In the genomic region with DNA sequence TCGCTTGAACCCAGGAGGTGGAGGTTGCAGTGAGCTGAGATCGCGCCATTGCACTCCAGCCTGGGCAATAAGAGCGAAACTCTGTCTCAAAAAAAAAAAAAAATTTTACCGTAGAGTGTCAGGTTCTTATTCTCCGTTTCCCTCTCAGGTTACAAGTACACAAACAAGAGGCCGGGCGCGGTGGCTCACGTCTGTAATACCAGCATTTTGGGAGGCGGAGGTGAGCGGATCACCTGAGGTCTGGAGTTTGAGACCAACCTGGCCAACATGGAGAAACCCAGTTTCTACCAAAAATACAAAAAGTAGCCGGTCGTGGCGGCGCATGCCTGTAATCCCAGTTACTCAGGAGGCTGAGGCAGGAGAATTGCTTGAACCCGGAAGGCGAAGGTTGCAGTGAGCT, we compare ENCODE assay signal across 8 cellular contexts. TPM values are rescaled to one million over a fixed set of nuclear protein-coding genes. Genes with fewer than 3 reads are reported as not detected.
A peak's percentile ranks its signal among the peaks of the same experiment; 100 is the strongest.
DNase-seq lines count a peak whose midpoint lies in the region; ATAC-seq and TF ChIP-seq lines count a peak whose summit lies in the region.
"Not testable (repeated sequence)": the region's sequence is repeated elsewhere in the genome, so short reads cannot be mapped to it uniquely, and the experiment has no call there.

No MANE protein-coding gene starts in this region.

- H3K4me2 ChIP-seq in OCI-LY7 (ENCODE audit: low read length) (peak overlapping the region; percentile 82), hepatocyte (peak overlapping the region; percentile 73)

- peaks cover 42% of the 10 kb centered on the region for H3K36me3 Mint-ChIP-seq in activated T-helper 2 cell treated with anti-CD3 and anti-CD28 coated beads, Interferon-gamma antibody, Interleukin-2, Interleukin-4, amounts not matched to agents 10 μg/mL and 5 μg/mL and 100 μg/mL, durations not matched to agents 14 hours and 24 hours and 36 hours (ENCODE audit: low read depth)
- not testable (repeated sequence) for H3K36me3 Mint-ChIP-seq in naive B cell
- peaks cover 35% of the 10 kb centered on the region for H3K36me3 Mint-ChIP-seq in stimulated activated memory B cell treated with anti-CD40 and anti-IgM and Interleukin-4, amounts not matched to agents 10 μg/mL and 1 μg/mL and 100 μg/mL, for 72 hours

- not testable (repeated sequence) for H3K27ac ChIP-seq in AG04450 (ENCODE audit: low read depth, low read length); OCI-LY7 (ENCODE audit: low read depth, low read length, poor library complexity, severe bottlenecking)
- peak overlapping the region in 53 of 59 donors; percentile 85 to 99 (median 97) for H3K27ac ChIP-seq in dorsolateral prefrontal cortex
- peak overlapping the region; percentile 98 for H3K27ac ChIP-seq in hepatocyte

- not testable (repeated sequence) for ATAC-seq in naive B cell (ENCODE audit: low read depth in 2 of 2); stimulated activated memory B cell treated with anti-CD40 and anti-IgM and Interleukin-4, amounts not matched to agents 10 μg/mL and 1 μg/mL and 100 μg/mL, for 72 hours

- H3K27me3 Mint-ChIP-seq in activated T-helper 2 cell treated with anti-CD3 and anti-CD28 coated beads, Interferon-gamma antibody, Interleukin-2, Interleukin-4, amounts not matched to agents 10 μg/mL and 5 μg/mL and 100 μg/mL, durations not matched to agents 14 hours and 24 hours and 36 hours (ENCODE audit: low read depth); naive B cell; stimulated activated memory B cell treated with anti-CD40 and anti-IgM and Interleukin-4, amounts not matched to agents 10 μg/mL and 1 μg/mL and 100 μg/mL, for 72 hours: not testable (repeated sequence)

- CTCF ChIA-PET in AG04450 (lab: Charles Lee): interaction anchor here (0.5 to 1.7 kb wide), 3 partner anchors 14 to 627 kb away, joined by 3 to 5 read pairs (median 4); no protein-coding TSS in a partner anchor
- CTCF ChIA-PET in OCI-LY7 (lab: Charles Lee; ENCODE audit: unreplicated experiment): not testable (repeated sequence)

- H3K4me3 ChIP-seq in AG04450 (ENCODE audit: low read depth, low read length) (peak overlapping the region; percentile 90), HAP-1 (peak overlapping the region; percentile 95), OCI-LY7 (ENCODE audit: low read depth, low read length, poor library complexity, severe bottlenecking) (peak overlapping the region; percentile 95), dorsolateral prefrontal cortex (peak overlapping the region; percentile 68 to 99 (median 91)), hepatocyte (peak overlapping the region; percentile 56)

- POLR2A ChIA-PET in AG04450 (lab: Yijun Ruan, JAX) (interaction anchor here (0.5 to 1.0 kb wide), 2 partner anchors 112 to 185 kb away, joined by 4 read pairs; a partner anchor contains a TSS), OCI-LY7 (lab: Charles Lee) (interaction anchor here (0.6 to 0.7 kb wide), 2 partner anchors 250 to 349 kb away, joined by 3 read pairs; no protein-coding TSS in a partner anchor)

- 69% methylated on average over 18 of the region's 18 CpGs for WGBS in hepatocyte (ENCODE audit: low lambda C conversion rate, missing lambda C conversion rate)

- TF ChIP-seq CTCF in AG04450 (IDR thresholded peaks at IDR 0.05; ENCODE audit: low read depth, low read length); OCI-LY7 (conservative IDR thresholded peaks at IDR 0.05; ENCODE audit: low read length); dorsolateral prefrontal cortex (IDR thresholded peaks at IDR 0.05 in 54 of 56, conservative IDR thresholded peaks at IDR 0.05 in 2 of 56; ENCODE audit: low read depth in 1 of 56, partially characterized antibody in 56 of 56); hepatocyte (IDR thresholded peaks at IDR 0.05; ENCODE audit: poor library complexity): not testable (repeated sequence)

- H3K9me3 Mint-ChIP-seq in activated T-helper 2 cell treated with anti-CD3 and anti-CD28 coated beads, Interferon-gamma antibody, Interleukin-2, Interleukin-4, amounts not matched to agents 10 μg/mL and 5 μg/mL and 100 μg/mL, durations not matched to agents 14 hours and 24 hours and 36 hours: peaks cover 29% of the 10 kb centered on the region
- H3K9me3 Mint-ChIP-seq in naive B cell; stimulated activated memory B cell treated with anti-CD40 and anti-IgM and Interleukin-4, amounts not matched to agents 10 μg/mL and 1 μg/mL and 100 μg/mL, for 72 hours: not testable (repeated sequence)

- H3K27ac Mint-ChIP-seq in activated T-helper 2 cell treated with anti-CD3 and anti-CD28 coated beads, Interferon-gamma antibody, Interleukin-2, Interleukin-4, amounts not matched to agents 10 μg/mL and 5 μg/mL and 100 μg/mL, durations not matched to agents 14 hours and 24 hours and 36 hours: peak overlapping the region; percentile 89
- H3K27ac Mint-ChIP-seq in naive B cell: peak overlapping the region in 5 of 6 donors; percentile 82 to 97 (median 86)
- H3K27ac Mint-ChIP-seq in stimulated activated memory B cell treated with anti-CD40 and anti-IgM and Interleukin-4, amounts not matched to agents 10 μg/mL and 1 μg/mL and 100 μg/mL, for 72 hours: peak overlapping the region; percentile 92

- H3K9me3 ChIP-seq in AG04450 (ENCODE audit: control insufficient read depth, insufficient read depth, low read length): peaks cover 35% of the 10 kb centered on the region
- not testable (repeated sequence) for H3K9me3 ChIP-seq in HAP-1; OCI-LY7 (ENCODE audit: low read length); hepatocyte (ENCODE audit: low read depth)

- H3K36me3 ChIP-seq in HAP-1 (replicated peaks) (peaks cover 18% of the 10 kb centered on the region), OCI-LY7 (ENCODE audit: insufficient read depth, low read length) (peaks cover 40% of the 10 kb centered on the region)
- H3K36me3 ChIP-seq in hepatocyte (replicated peaks; ENCODE audit: insufficient read depth, low read depth): not testable (repeated sequence)

- peak overlapping the region; percentile 94 for H3K4me3 Mint-ChIP-seq in activated T-helper 2 cell treated with anti-CD3 and anti-CD28 coated beads, Interferon-gamma antibody, Interleukin-2, Interleukin-4, amounts not matched to agents 10 μg/mL and 5 μg/mL and 100 μg/mL, durations not matched to agents 14 hours and 24 hours and 36 hours (ENCODE audit: low read depth)
- peak overlapping the region; percentile 92 to 100 (median 98) for H3K4me3 Mint-ChIP-seq in naive B cell
- peak overlapping the region; percentile 97 for H3K4me3 Mint-ChIP-seq in stimulated activated memory B cell treated with anti-CD40 and anti-IgM and Interleukin-4, amounts not matched to agents 10 μg/mL and 1 μg/mL and 100 μg/mL, for 72 hours

- intact Hi-C loops in OCI-LY7 (cut with micrococcal nuclease; ENCODE audit: unreplicated experiment): not testable (repeated sequence)
- intact Hi-C loops in activated T-helper 2 cell treated with anti-CD3 and anti-CD28 coated beads, Interferon-gamma antibody, Interleukin-2, Interleukin-4, amounts not matched to agents 10 μg/mL and 5 μg/mL and 100 μg/mL, durations not matched to agents 14 hours and 24 hours and 36 hours (cut with micrococcal nuclease): loop anchor here (2.0 to 10.0 kb wide), 5 partner anchors 55 to 295 kb away; a partner anchor contains a TSS
- intact Hi-C loops in dorsolateral prefrontal cortex (cut with DNase I): loop anchor here (5.0 kb wide), 3 partner anchors 53 to 108 kb away; a partner anchor contains a TSS

- H3K79me2 ChIP-seq in OCI-LY7 (ENCODE audit: insufficient read depth, low read depth, low read length) (peaks cover 25% of the 10 kb centered on the region), hepatocyte (peaks cover 54% of the 10 kb centered on the region)

- in situ Hi-C loops in HAP-1 (cut with MboI; ENCODE audit: low sequenced_read_pairs): not testable (repeated sequence)

- not testable (repeated sequence) for H4K20me1 ChIP-seq in OCI-LY7 (ENCODE audit: insufficient read depth, low read length); hepatocyte (ENCODE audit: insufficient read depth, poor library complexity, severe bottlenecking)

- not testable (repeated sequence) for H2AFZ ChIP-seq in OCI-LY7 (ENCODE audit: low read length)
- H2AFZ ChIP-seq in hepatocyte: peak overlapping the region; percentile 40

- H3K27me3 ChIP-seq in AG04450 (ENCODE audit: control insufficient read depth, insufficient read depth, low read length); HAP-1 (ENCODE audit: low read depth); dorsolateral prefrontal cortex; hepatocyte: not testable (repeated sequence)

- not testable (repeated sequence) for DNase-seq in AG04450 (ENCODE audit: low read depth, low spot score); HAP-1 (ENCODE audit: low spot score in 2 of 2); OCI-LY7 (ENCODE audit: low spot score); activated T-helper 2 cell treated with anti-CD3 and anti-CD28 coated beads, Interferon-gamma antibody, Interleukin-2, Interleukin-4, amounts not matched to agents 10 μg/mL and 5 μg/mL and 100 μg/mL, durations not matched to agents 14 hours and 24 hours and 36 hours (ENCODE audit: low spot score); dorsolateral prefrontal cortex; hepatocyte (ENCODE audit: low spot score); naive B cell

- BruUV-seq in OCI-LY7 (replicated peaks; lab: Mats Ljungman, UMichigan): not testable (repeated sequence)

- not testable (repeated sequence) for H3K9me2 ChIP-seq in OCI-LY7 (ENCODE audit: insufficient read depth, low read length); hepatocyte (replicated peaks; ENCODE audit: insufficient read depth)

- not testable (repeated sequence) for H3K4me1 ChIP-seq in HAP-1
- peaks cover 15% of the 10 kb centered on the region for H3K4me1 ChIP-seq in OCI-LY7 (ENCODE audit: insufficient read depth, low read length, poor library complexity, severe bottlenecking)
- H3K4me1 ChIP-seq in hepatocyte (ENCODE audit: insufficient read depth): peaks cover 15% of the 10 kb centered on the region

- H3K4me1 Mint-ChIP-seq in activated T-helper 2 cell treated with anti-CD3 and anti-CD28 coated beads, Interferon-gamma antibody, Interleukin-2, Interleukin-4, amounts not matched to agents 10 μg/mL and 5 μg/mL and 100 μg/mL, durations not matched to agents 14 hours and 24 hours and 36 hours (ENCODE audit: low read depth): peaks cover 19% of the 10 kb centered on the region
- peaks cover 40 to 71% (median 57%) of the 10 kb centered on the region in 3 donors for H3K4me1 Mint-ChIP-seq in naive B cell
- peaks cover 61% of the 10 kb centered on the region for H3K4me1 Mint-ChIP-seq in stimulated activated memory B cell treated with anti-CD40 and anti-IgM and Interleukin-4, amounts not matched to agents 10 μg/mL and 1 μg/mL and 100 μg/mL, for 72 hours

RNA-seq across cellular contexts. Expression of a gene that starts 1.1 kb away (rescaled TPM):
- polyA plus RNA-seq in AG04450 (2011; rRNA removed) (3.3 and 4.6 TPM in 2 replicates), hepatocyte (5.0 and 6.1 TPM in 2 replicates), naive B cell (ENCODE audit: low read depth in 6 of 6) (10 to 100 TPM; 14.8 to 22.7 (median 18.7) TPM)
- 2.7 and 7.8 TPM in 2 replicates for polyA minus RNA-seq in AG04450 (2011; rRNA and poly(A)+ RNA removed)
- 6.6 and 8.0 TPM in 2 replicates for total RNA-seq in OCI-LY7 (2014; rRNA removed; shearing (Covaris generic))
- total RNA-seq in OCI-LY7 (2022) (13.1 and 16.5 TPM in 2 replicates), dorsolateral prefrontal cortex (10 to 100 TPM; 10.2 to 25.8 (median 14.0) TPM), hepatocyte (9.2 and 10.7 TPM in 2 replicates)
- total RNA-seq in activated T-helper 2 cell treated with anti-CD3 and anti-CD28 coated beads, Interferon-gamma antibody, Interleukin-2, Interleukin-4, amounts not matched to agents 10 μg/mL and 5 μg/mL and 100 μg/mL, durations not matched to agents 14 hours and 24 hours and 36 hours: 7.4 and 7.6 TPM in 2 replicates
